In genomic region chr12:132329036-132329738, GRCh38 we compare ENCODE assay signal across 11 cellular contexts. TPM values are rescaled to one million over a fixed set of nuclear protein-coding genes. Genes with fewer than 3 reads are reported as not detected.
DNase-seq lines count a peak whose midpoint lies in the region; ATAC-seq and TF ChIP-seq lines count a peak whose summit lies in the region.
"Had no signal": no experiment of that assay in that cellular context is flagged by ENCODE, and none has a peak within 500 bp of the region (broad histone marks: within the 10 kb centered on the region; RNA-seq: fewer than 3 reads in every experiment).

Gene GALNT9, minus strand, starts transcription at chr12:132329589. Its CDS starts 386 bp downstream, at chr12:132329203.

- H3K36me3 ChIP-seq in SK-N-SH (replicated peaks in 1 of 2; ENCODE audit: control insufficient read depth in 1 of 2, insufficient read depth in 2 of 2, low read length in 1 of 2) (no peaks in the 10 kb centered on the region), neuronal stem cell (replicated peaks in 1 of 2; ENCODE audit: control insufficient read depth in 2 of 2, insufficient read depth in 2 of 2, low read length in 2 of 2) (no peaks in the 10 kb centered on the region)
- H3K36me3 ChIP-seq: breast epithelium had no signal

- H3K23ac ChIP-seq in neuronal stem cell (ENCODE audit: low read depth, low read length, poor library complexity): peak within 1 kb of the TSS; percentile 90

- H3F3A ChIP-seq in SK-N-SH (replicated peaks; ENCODE audit: insufficient read depth): peaks cover 7% of the 10 kb centered on the region

- H4K8ac ChIP-seq in neuronal stem cell (ENCODE audit: low read depth, low read length): no peak within 1 kb of the TSS

- no peaks in the 10 kb centered on the region for H3K79me2 ChIP-seq in SK-N-SH (ENCODE audit: insufficient read depth)

- no peak within 1 kb of the TSS for H2AFZ ChIP-seq in SK-N-SH (ENCODE audit: low read depth)
- no peak within 1 kb of the TSS for H2AFZ ChIP-seq in neuronal stem cell (ENCODE audit: low read length)

- H3K14ac ChIP-seq in neuronal stem cell (ENCODE audit: low read length): peak within 1 kb of the TSS; percentile 56

- no peak within 1 kb of the TSS for H4K91ac ChIP-seq in neuronal stem cell (ENCODE audit: low read depth, low read length, poor library complexity)

- H3K9ac ChIP-seq in SK-N-SH (no peak within 1 kb of the TSS), neuronal stem cell (ENCODE audit: low read depth, low read length, poor library complexity) (peak within 1 kb of the TSS; percentile 46)

- H2BK120ac ChIP-seq in neuronal stem cell (ENCODE audit: low read depth, low read length): no peak within 1 kb of the TSS

- H4K20me1 ChIP-seq in SK-N-SH (ENCODE audit: insufficient read depth): peaks cover 6% of the 10 kb centered on the region; the same call in 1 of the 2 replicates

- no peak within 1 kb of the TSS for H3K4ac ChIP-seq in neuronal stem cell (ENCODE audit: low read length)

- H3K9me3 ChIP-seq in SK-N-SH (no peaks in the 10 kb centered on the region), neuronal stem cell (replicated peaks in 1 of 2; ENCODE audit: control insufficient read depth in 2 of 2, insufficient read depth in 1 of 2, low read depth in 1 of 2, low read length in 2 of 2) (peaks cover 0 to 4% of the 10 kb centered on the region in 2 donors)
- H3K9me3 ChIP-seq: breast epithelium had no signal

- H3K4me1 ChIP-seq in SK-N-SH (ENCODE audit: control insufficient read depth in 1 of 2, insufficient read depth in 2 of 2, low read depth in 1 of 2, low read length in 1 of 2): 0 out of 4 replicates have a peak, but pooled peaks cover 0 to 5% of the 10 kb centered on the region in 2 experiments
- H3K4me1 ChIP-seq in neuronal stem cell (ENCODE audit: control insufficient read depth in 2 of 2, insufficient read depth in 1 of 2, low read depth in 1 of 2, low read length in 2 of 2): peaks cover 0 to 4% of the 10 kb centered on the region in 2 donors

- no peak for ATAC-seq in SK-N-SH treated with all-trans-retinoic acid at 6 μM for 48 hours
- ATAC-seq in GM19351 (IDR thresholded peaks at IDR 0.05; ENCODE audit: unreplicated experiment): no peak
- no peak for ATAC-seq in HG02973 (IDR thresholded peaks at IDR 0.05; ENCODE audit: unreplicated experiment)
- ATAC-seq in HG03354 (IDR thresholded peaks at IDR 0.05; ENCODE audit: poor library complexity, severe bottlenecking, unreplicated experiment): no peak
- ATAC-seq: stimulated activated effector memory CD8-positive, alpha-beta T cell treated with anti-CD3 and anti-CD28 coated beads, Interleukin-12 subunit alpha, Interleukin-12 subunit beta, amount 100 ng/mL, for 72 hours had no signal

- TF ChIP-seq EP300 in SK-N-SH (IDR thresholded peaks at IDR 0.05; ENCODE audit: borderline replicate concordance in 1 of 2, low read depth in 1 of 2, low read length in 1 of 2): no peak

- DNase-seq in SK-N-SH: no peak
- DNase-seq in NCI-H226: peak; percentile 28
- DNase-seq in dorsolateral prefrontal cortex: peak in 2 of 10 donors; percentile 50 to 67
- peak; percentile 65 for DNase-seq in neuronal stem cell (ENCODE audit: low spot score)
- DNase-seq: NCI-H2081 treated with DMSO at 0.1 percent for 48 hours had no signal

- TF ChIP-seq RAD21 in SK-N-SH (IDR thresholded peaks at IDR 0.05; ENCODE audit: low read length): no peak

- H2BK5ac ChIP-seq in neuronal stem cell (ENCODE audit: low read length): no peak within 1 kb of the TSS

- no peak within 1 kb of the TSS for H3K4me2 ChIP-seq in SK-N-SH
- peak within 1 kb of the TSS; percentile 48 for H3K4me2 ChIP-seq in neuronal stem cell (ENCODE audit: insufficient read depth, low read length, poor library complexity, severe bottlenecking)

- CTCF ChIA-PET in SK-N-SH (lab: Yijun Ruan, JAX): interaction anchor here (1.0 kb wide), 1 partner anchor 46 kb away, joined by 3 read pairs; no protein-coding TSS in a partner anchor

- H2BK12ac ChIP-seq in neuronal stem cell (ENCODE audit: low read length): no peak within 1 kb of the TSS

- no peak within 1 kb of the TSS for H2BK15ac ChIP-seq in neuronal stem cell (ENCODE audit: low read length)

- H3K79me1 ChIP-seq in neuronal stem cell (ENCODE audit: low read depth, low read length): peaks cover 3% of the 10 kb centered on the region

- peaks cover 88% of the 10 kb centered on the region for H3K27me3 ChIP-seq in SK-N-SH (ENCODE audit: insufficient read depth)
- peaks cover 0 to 62% (median 17%) of the 10 kb centered on the region in 45 donors for H3K27me3 ChIP-seq in dorsolateral prefrontal cortex
- peaks cover 11 to 74% (median 45%) of the 10 kb centered on the region in 3 experiments for H3K27me3 ChIP-seq in neuronal stem cell (ENCODE audit: control insufficient read depth in 3 of 3, insufficient read depth in 3 of 3, low read depth in 1 of 3, low read length in 3 of 3)

- H3K4me3 ChIP-seq in SK-N-SH (ENCODE audit: low read depth in 2 of 2, low read length in 1 of 2) (no peak within 1 kb of the TSS), dorsolateral prefrontal cortex (peak within 1 kb of the TSS in 58 of 59 donors; percentile 26 to 73 (median 57)), neuronal stem cell (ENCODE audit: low read length in 2 of 2) (peak within 1 kb of the TSS in 1 of 2 donors; percentile 12)

- intact Hi-C loops in dorsolateral prefrontal cortex (cut with DNase I): no loop called here

- POLR2A ChIA-PET in SK-N-SH (lab: Yijun Ruan, JAX): no interaction called here

- 9% methylated on average over 18 of the region's 86 CpGs for whole genome bisulfite sequencing in SK-N-SH (ENCODE audit: low lambda C conversion rate)
- no CpG with 5 or more reads among the region's 86 CpGs for WGBS in neuronal stem cell (ENCODE audit: extremely low coverage in 2 of 2, insufficient read length in 2 of 2, insufficient replicate concordance in 1 of 2), 2 donors

- no peak within 1 kb of the TSS for H3K18ac ChIP-seq in neuronal stem cell (ENCODE audit: low read length)

- H2AK5ac ChIP-seq in neuronal stem cell (ENCODE audit: low read depth, low read length): no peak within 1 kb of the TSS

- no peak for TF ChIP-seq CTCF in SK-N-SH (IDR thresholded peaks at IDR 0.05)
- TF ChIP-seq CTCF in dorsolateral prefrontal cortex (IDR thresholded peaks at IDR 0.05 in 54 of 56, conservative IDR thresholded peaks at IDR 0.05 in 2 of 56; ENCODE audit: low read depth in 1 of 56, partially characterized antibody in 56 of 56): no peak

- H3K27ac ChIP-seq in SK-N-SH (ENCODE audit: low read depth in 2 of 2, low read length in 1 of 2) (no peak within 1 kb of the TSS), dorsolateral prefrontal cortex (peak within 1 kb of the TSS in 51 of 59 donors; percentile 19 to 93 (median 69)), neuronal stem cell (replicated peaks; ENCODE audit: low read length) (no peak within 1 kb of the TSS)
- H3K27ac ChIP-seq: breast epithelium had no signal

- H3K9me2 ChIP-seq in SK-N-SH: no peaks in the 10 kb centered on the region

TF ChIP-seq in SK-N-SH treated with all-trans-retinoic acid at 6 μM for 48 hours, 23 proteins besides CTCF, POLR2A, EP300 and RAD21:
- TF ChIP-seq OSR1 (CRISPR knock-in tag; IDR thresholded peaks at IDR 0.05) (no peak), RARB (CRISPR knock-in tag; IDR thresholded peaks at IDR 0.05) (no peak), ZFP3 (CRISPR knock-in tag; IDR thresholded peaks at IDR 0.05) (no peak), PPARA (CRISPR knock-in tag; IDR thresholded peaks at IDR 0.05; ENCODE audit: borderline replicate concordance) (no peak), BACH2 (CRISPR knock-in tag; IDR thresholded peaks at IDR 0.05; ENCODE audit: borderline replicate concordance) (no peak)

RNA-seq across cellular contexts. Expression of gene GALNT9, which starts in this region (rescaled TPM):
- not detected in 2 replicates for polyA plus RNA-seq in SK-N-SH (2012; rRNA removed)
- polyA plus RNA-seq in SK-N-SH (2012; cell fraction: cytosol; rRNA removed): 0.01 TPM in 1 of 2 replicates, not detected in the other
- 0.22 TPM in 1 of 2 replicates, not detected in the other for polyA plus RNA-seq in SK-N-SH (2012; cell fraction: nucleus; rRNA removed)
- 100 to 1,000 TPM in 37 of 120 experiments, 10 to 100 TPM in 83; 22.8 to 134 (median 90.1) TPM for total RNA-seq in dorsolateral prefrontal cortex
- polyA plus RNA-seq in neuronal stem cell (2013, experiment 1 of 2): 0.13 TPM
- polyA plus RNA-seq in neuronal stem cell (2013, experiment 2 of 2): 0.14 TPM

Comparison
In these comparisons a context has a peak if more than half of its experiments do, and no peak if none do; other contexts are left out.
1. H3K27ac ChIP-seq: peak in dorsolateral prefrontal cortex (51 of 59); none in SK-N-SH (0 of 2) and neuronal stem cell (single experiment).
2. H3K4me3 ChIP-seq: peak in dorsolateral prefrontal cortex (58 of 59); none in SK-N-SH (0 of 2).